15 cellular contexts compared by ENCODE assay signal in the genomic region with DNA sequence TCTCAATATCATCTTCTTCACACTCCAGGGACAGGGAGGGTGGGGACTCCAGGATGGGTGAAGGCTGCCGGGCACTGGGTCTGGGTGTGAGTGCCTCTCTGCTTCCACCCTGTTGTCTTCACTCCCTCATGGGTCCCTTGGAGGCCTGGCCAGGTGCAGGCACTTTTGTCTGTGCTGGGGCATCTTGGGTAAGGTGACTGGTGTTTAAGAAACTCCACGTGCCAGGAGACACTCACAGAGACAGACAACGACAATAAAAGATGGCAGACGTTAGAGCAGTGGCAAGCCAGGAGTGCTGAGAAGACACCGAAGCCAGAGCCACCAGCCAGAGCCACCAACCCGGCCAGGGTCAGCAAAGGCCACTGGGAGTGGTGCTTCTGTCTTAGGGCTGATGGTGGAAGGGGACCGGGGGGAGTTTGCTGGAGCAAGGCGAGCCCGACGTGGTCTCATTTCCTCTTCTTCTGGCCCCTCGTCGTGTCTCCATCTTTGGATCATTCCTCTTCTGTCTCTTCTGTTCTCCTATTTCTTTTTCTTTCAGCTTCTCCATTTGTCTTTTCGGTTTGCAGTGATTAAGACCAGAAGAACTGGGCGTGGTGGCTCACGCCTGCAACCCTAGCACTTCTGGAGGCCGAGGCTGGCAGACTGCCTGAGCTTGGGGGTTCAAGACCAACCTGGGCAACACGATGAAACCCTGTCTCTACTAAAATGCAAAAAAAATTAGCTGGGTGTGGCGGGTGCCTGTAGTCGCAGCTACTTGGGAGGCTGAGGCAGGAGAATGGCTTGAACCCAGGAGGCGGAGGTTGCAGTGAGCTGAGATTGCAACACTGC.
DNase-seq lines count a peak whose midpoint lies in the region; ATAC-seq lines count a peak whose summit lies in the region.
"Had no signal": no experiment of that assay in that cellular context is flagged by ENCODE, and none has a peak within 500 bp of the region (broad histone marks: within the 10 kb centered on the region; RNA-seq: fewer than 3 reads in every experiment).

No MANE protein-coding gene starts in this region.

- H3K4me1 Mint-ChIP-seq in activated CD4-positive, alpha-beta T cell treated with anti-CD3 and anti-CD28 coated beads for 36 hours, result peaks cover 20% of the 10 kb centered on the region

- H3K9ac ChIP-seq in trophoblast cell (ENCODE audit: low read length), result no peak overlapping the region

- no peak overlapping the region for H2BK12ac ChIP-seq in trophoblast cell (ENCODE audit: low read length)

- ATAC-seq in activated CD4-positive, alpha-beta T cell treated with anti-CD3 and anti-CD28 coated beads for 36 hours, result no peak
- no peak for ATAC-seq in GM18868 (IDR thresholded peaks at IDR 0.05; ENCODE audit: unreplicated experiment)

- H2AK5ac ChIP-seq in trophoblast cell (ENCODE audit: low read length), result no peak overlapping the region

- H3K14ac ChIP-seq in trophoblast cell (ENCODE audit: low read length), result no peak overlapping the region

- no CpG with 5 or more reads among the region's 20 CpGs for WGBS in trophoblast cell (ENCODE audit: extremely low coverage, insufficient coverage, insufficient read length)

- H4K8ac ChIP-seq in trophoblast cell (ENCODE audit: low read depth, low read length), result no peak overlapping the region

- no peak overlapping the region for H3K4me3 ChIP-seq in trophoblast cell (ENCODE audit: low read depth, low read length)

- H3K9me3 ChIP-seq in trophoblast cell (ENCODE audit: insufficient read depth, low read depth, low read length), result no peaks in the 10 kb centered on the region
- H3K9me3 ChIP-seq: BE2C had no signal

- no peak overlapping the region for H2AFZ ChIP-seq in trophoblast cell (ENCODE audit: insufficient read depth, low read length, poor library complexity)

- H3K27me3 ChIP-seq in layer of hippocampus (ENCODE audit: control insufficient read depth, insufficient read depth, low read length) (no peaks in the 10 kb centered on the region), trophoblast cell (ENCODE audit: insufficient read depth, low read length) (no peaks in the 10 kb centered on the region)
- H3K27me3 ChIP-seq: BE2C had no signal

- no peaks in the 10 kb centered on the region for H3K9me3 Mint-ChIP-seq in activated CD4-positive, alpha-beta T cell treated with anti-CD3 and anti-CD28 coated beads for 36 hours (ENCODE audit: low read depth)

- H3K4ac ChIP-seq in trophoblast cell (ENCODE audit: low read depth, low read length), result peak overlapping the region; percentile 8

- POLR2A ChIA-PET in activated CD4-positive, alpha-beta T cell treated with anti-CD3 and anti-CD28 coated beads for 36 hours (lab: Charles Lee), result no interaction called here

- H3K27me3 Mint-ChIP-seq in activated CD4-positive, alpha-beta T cell treated with anti-CD3 and anti-CD28 coated beads for 36 hours, result no peaks in the 10 kb centered on the region
- H3K27me3 Mint-ChIP-seq: CD4-positive, alpha-beta memory T cell had no signal

- no peak overlapping the region for H4K12ac ChIP-seq in trophoblast cell (ENCODE audit: low read depth, low read length)

- H3K27ac ChIP-seq in layer of hippocampus (ENCODE audit: low read depth, low read length) (peak overlapping the region; percentile 79), trophoblast cell (ENCODE audit: low read depth, low read length) (no peak overlapping the region)
- H3K27ac ChIP-seq: 22Rv1 had no signal

- intact Hi-C loops in activated CD4-positive, alpha-beta T cell treated with anti-CD3 and anti-CD28 coated beads for 36 hours (cut with DNase I, micrococcal nuclease), result no loop called here

- H3K4me3 Mint-ChIP-seq in activated CD4-positive, alpha-beta T cell treated with anti-CD3 and anti-CD28 coated beads for 36 hours, result no peak overlapping the region
- H3K4me3 Mint-ChIP-seq: IgD-negative memory B cell had no signal

- H3K79me1 ChIP-seq in trophoblast cell (ENCODE audit: low read length), result peaks cover 3% of the 10 kb centered on the region

- H3K36me3 Mint-ChIP-seq in activated CD4-positive, alpha-beta T cell treated with anti-CD3 and anti-CD28 coated beads for 36 hours (ENCODE audit: low read depth), result no peaks in the 10 kb centered on the region

- no peak overlapping the region for H3K23ac ChIP-seq in trophoblast cell (ENCODE audit: low read length)

- no peak overlapping the region for H2BK120ac ChIP-seq in trophoblast cell (ENCODE audit: insufficient read depth, low read length, poor library complexity)

- no peaks in the 10 kb centered on the region for H3K79me2 ChIP-seq in trophoblast cell (ENCODE audit: control insufficient read depth, insufficient read depth, low read length, poor library complexity)

- no peak overlapping the region for H3K18ac ChIP-seq in trophoblast cell (ENCODE audit: low read length)

- no peak for DNase-seq in activated CD4-positive, alpha-beta T cell treated with anti-CD3 and anti-CD28 coated beads for 36 hours
- no peak for DNase-seq in activated CD4-positive, alpha-beta T cell treated with anti-CD3 and anti-CD28 coated beads for 4 hours
- DNase-seq in trophoblast cell (no peak), Kasumi-1 (lab: John Stamatoyannopoulos, UW) (no peak), T-helper 2 cell (no peak), NCI-H526 treated with DMSO at 0.1 percent for 48 hours (lab: John Stamatoyannopoulos, UW) (no peak)
- DNase-seq: Calu3; CD4-positive, alpha-beta memory T cell; HCEC 1CT; NCI-H1694 had no signal

- peak overlapping the region; percentile 37 for H3K27ac Mint-ChIP-seq in activated CD4-positive, alpha-beta T cell treated with anti-CD3 and anti-CD28 coated beads for 36 hours

- CTCF ChIA-PET in activated CD4-positive, alpha-beta T cell treated with anti-CD3 and anti-CD28 coated beads for 36 hours (lab: Charles Lee), result interaction anchor here (1.1 kb wide), 1 partner anchor 137 kb away, joined by 3 read pairs; no protein-coding TSS in a partner anchor

- H3K4me1 ChIP-seq in trophoblast cell (ENCODE audit: control insufficient read depth in 1 of 2, insufficient read depth in 2 of 2, low read length in 2 of 2), result peaks cover 3 to 9% of the 10 kb centered on the region in 2 experiments

- H3K4me2 ChIP-seq in trophoblast cell (ENCODE audit: low read length), result no peak overlapping the region

- H3K36me3 ChIP-seq in trophoblast cell (ENCODE audit: control insufficient read depth in 1 of 2, insufficient read depth in 2 of 2, low read length in 2 of 2), result peaks cover 11 to 20% of the 10 kb centered on the region in 2 experiments

- H4K91ac ChIP-seq in trophoblast cell (ENCODE audit: low read depth, low read length), result peak overlapping the region; percentile 5

- H2BK5ac ChIP-seq in trophoblast cell (ENCODE audit: low read depth, low read length, poor library complexity), result no peak overlapping the region
